Comparison of ENCODE assay signal across 29 cellular contexts in genomic region chr9:20988916-20989315, GRCh38. TPM values are rescaled to one million over a fixed set of nuclear protein-coding genes. Genes with fewer than 3 reads are reported as not detected.
DNase-seq lines count a peak whose midpoint lies in the region; ATAC-seq and TF ChIP-seq lines count a peak whose summit lies in the region.
"Had no signal": no experiment of that assay in that cellular context is flagged by ENCODE, and none has a peak within 500 bp of the region (broad histone marks: within the 10 kb centered on the region; RNA-seq: fewer than 3 reads in every experiment).

No MANE protein-coding gene starts in this region.

- no peak overlapping the region for H3K4me3 Mint-ChIP-seq in MCF 10A (ENCODE audit: unreplicated experiment)
- H3K4me3 Mint-ChIP-seq in activated CD8-positive, alpha-beta memory T cell treated with anti-CD3 and anti-CD28 coated beads, Interleukin-2, amount 10 ng/mL, durations not matched to agents 7 days and 5 days, result no peak overlapping the region
- H3K4me3 Mint-ChIP-seq: activated naive CD4-positive, alpha-beta T cell treated with anti-CD3 and anti-CD28 coated beads for 36 hours; CD8-positive, alpha-beta T cell; mesothelial cell of epicardium; WTC11 had no signal

- no peak for ATAC-seq in GM18873 (IDR thresholded peaks at IDR 0.05; ENCODE audit: low FRiP score, unreplicated experiment)
- no peak for ATAC-seq in activated CD8-positive, alpha-beta memory T cell treated with anti-CD3 and anti-CD28 coated beads, Interleukin-2, amount 10 ng/mL, durations not matched to agents 7 days and 5 days
- ATAC-seq: CD8-positive, alpha-beta T cell; gastroesophageal sphincter; WTC11 had no signal

- H3K4me2 ChIP-seq in mammary epithelial cell (ENCODE audit: insufficient read depth, low read depth, low read length), result no peak overlapping the region

- H3K27me3 Mint-ChIP-seq in MCF 10A (ENCODE audit: insufficient read depth, unreplicated experiment), result no peaks in the 10 kb centered on the region
- no peaks in the 10 kb centered on the region for H3K27me3 Mint-ChIP-seq in activated CD8-positive, alpha-beta memory T cell treated with anti-CD3 and anti-CD28 coated beads, Interleukin-2, amount 10 ng/mL, durations not matched to agents 7 days and 5 days

- H3K9ac ChIP-seq in mammary epithelial cell (ENCODE audit: insufficient read depth, low read length) (no peak overlapping the region), adipocyte (ENCODE audit: low read length) (no peak overlapping the region)

- H3K36me3 Mint-ChIP-seq in MCF 10A (ENCODE audit: insufficient read depth, unreplicated experiment), result peaks cover 12% of the 10 kb centered on the region
- H3K36me3 Mint-ChIP-seq in activated CD8-positive, alpha-beta memory T cell treated with anti-CD3 and anti-CD28 coated beads, Interleukin-2, amount 10 ng/mL, durations not matched to agents 7 days and 5 days, result peaks cover 25% of the 10 kb centered on the region

- dilution Hi-C loops in mammary epithelial cell (cut with HindIII; ENCODE audit: low sequenced_read_pairs), result no loop called here

- POLR2A ChIA-PET in MCF 10A (lab: Yijun Ruan, JAX), result interaction anchor here (1.2 kb wide), 1 partner anchor 107 kb away, joined by 5 read pairs; no protein-coding TSS in a partner anchor

- BruUV-seq in MCF 10A (replicated peaks; lab: Mats Ljungman, UMichigan), result no TSS peak
- no TSS peak for BruUV-seq in mammary epithelial cell (replicated peaks; lab: Mats Ljungman, UMichigan)

- in situ Hi-C loops in mammary epithelial cell (cut with MboI; ENCODE audit: low sequenced_read_pairs in 2 of 2), result no loop called here

- no peaks in the 10 kb centered on the region for H4K20me1 ChIP-seq in mammary epithelial cell (ENCODE audit: insufficient read depth, low read length)

- intact Hi-C loops in MCF 10A (cut with micrococcal nuclease) (loop anchor here (10.0 kb wide), 1 partner anchor 86 kb away; the partner anchor contains the start of gene IFNB1), mammary epithelial cell (cut with micrococcal nuclease) (no loop called here)

- H3K4me1 ChIP-seq in mammary epithelial cell (ENCODE audit: insufficient read depth, low read length) (no peaks in the 10 kb centered on the region), adipocyte (ENCODE audit: control insufficient read depth, insufficient read depth, low read length) (peaks cover 9% of the 10 kb centered on the region)
- H3K4me1 ChIP-seq: colonic mucosa, SJSA1 had no signal

- H3K4me1 Mint-ChIP-seq in MCF 10A (ENCODE audit: insufficient read depth, unreplicated experiment), result no peaks in the 10 kb centered on the region
- no peaks in the 10 kb centered on the region for H3K4me1 Mint-ChIP-seq in activated CD8-positive, alpha-beta memory T cell treated with anti-CD3 and anti-CD28 coated beads, Interleukin-2, amount 10 ng/mL, durations not matched to agents 7 days and 5 days
- H3K4me1 Mint-ChIP-seq: mesothelial cell of epicardium had no signal

- WGBS in mammary epithelial cell (ENCODE audit: low coverage, missing lambda C conversion rate), result 50% methylated on average over 3 of the region's 3 CpGs

- no peaks in the 10 kb centered on the region for H3K9me3 Mint-ChIP-seq in MCF 10A (ENCODE audit: unreplicated experiment)
- no peaks in the 10 kb centered on the region for H3K9me3 Mint-ChIP-seq in activated CD8-positive, alpha-beta memory T cell treated with anti-CD3 and anti-CD28 coated beads, Interleukin-2, amount 10 ng/mL, durations not matched to agents 7 days and 5 days (ENCODE audit: low read depth)
- H3K9me3 Mint-ChIP-seq: activated naive CD4-positive, alpha-beta T cell treated with anti-CD3 and anti-CD28 coated beads for 36 hours; CD8-positive, alpha-beta T cell; mesothelial cell of epicardium; WTC11 had no signal

- DNase-seq in MCF 10A (ENCODE audit: unreplicated experiment) (peak; percentile 25), mammary epithelial cell (no peak), adipocyte (ENCODE audit: low read depth) (peak; percentile 59), fibroblast of pulmonary artery (ENCODE audit: low read depth) (peak; percentile 46), NCI-H1105 treated with DMSO at 0.1 percent for 48 hours (lab: John Stamatoyannopoulos, UW) (no peak)
- no peak for DNase-seq in activated CD8-positive, alpha-beta memory T cell treated with anti-CD3 and anti-CD28 coated beads, Interleukin-2, amount 10 ng/mL, durations not matched to agents 7 days and 5 days
- DNase-seq in stimulated activated CD4-positive, alpha-beta T cell treated with anti-CD3 and anti-CD28 coated beads, Interleukin-12 subunit alpha, Interleukin-12 subunit beta, amount 100 ng/mL, for 4 hours, result no peak
- DNase-seq: ACHN; activated CD4-positive, alpha-beta T cell treated with anti-CD3 and anti-CD28 coated beads, Interleukin-2, amount 50 U/mL, for 48 hours; activated naive CD4-positive, alpha-beta T cell treated with anti-CD3 and anti-CD28 coated beads for 36 hours; activated T-cell treated with anti-CD3 and anti-CD28 coated beads, Interleukin-2, amount 50 U/mL, for 1 hour; aorta; CD8-positive, alpha-beta T cell; colonic mucosa; DND-41; Karpas-422; left cardiac atrium; NCI-H2171; NCI-H69; OCI-M1; spleen; stimulated activated CD8-positive, alpha-beta memory T cell treated with anti-CD3 and anti-CD28 coated beads, Interleukin-4, amount 100 ng/mL, for 48 hours had no signal

- H3K27ac Mint-ChIP-seq in MCF 10A (ENCODE audit: low read depth, unreplicated experiment), result peak overlapping the region; percentile 23
- no peak overlapping the region for H3K27ac Mint-ChIP-seq in activated CD8-positive, alpha-beta memory T cell treated with anti-CD3 and anti-CD28 coated beads, Interleukin-2, amount 10 ng/mL, durations not matched to agents 7 days and 5 days
- H3K27ac Mint-ChIP-seq: activated naive CD4-positive, alpha-beta T cell treated with anti-CD3 and anti-CD28 coated beads for 36 hours; CD8-positive, alpha-beta T cell; mesothelial cell of epicardium had no signal

- H3K36me3 ChIP-seq in mammary epithelial cell (ENCODE audit: insufficient read depth, low read length) (no peaks in the 10 kb centered on the region), adipocyte (ENCODE audit: control insufficient read depth, insufficient read depth, low read length, severe bottlenecking) (peaks cover 48% of the 10 kb centered on the region)
- H3K36me3 ChIP-seq: colonic mucosa, SJSA1 had no signal

- TF ChIP-seq CTCF in MCF 10A (IDR thresholded peaks at IDR 0.05; ENCODE audit: unreplicated experiment), result no peak
- TF ChIP-seq CTCF in mammary epithelial cell (conservative IDR thresholded peaks at IDR 0.05 in 1 of 2, IDR thresholded peaks at IDR 0.05 in 1 of 2; ENCODE audit: extremely low read depth in 1 of 2, insufficient read depth in 1 of 2, low read depth in 1 of 2, low read length in 2 of 2), result no peak
- no peak for TF ChIP-seq CTCF in fibroblast of pulmonary artery (IDR thresholded peaks at IDR 0.05; ENCODE audit: low read length, missing control alignments)

- H2AFZ ChIP-seq in mammary epithelial cell (ENCODE audit: low read depth, low read length), result no peak overlapping the region

- H3K27ac ChIP-seq in mammary epithelial cell (ENCODE audit: insufficient read depth, low read depth, low read length), result no peak overlapping the region
- H3K27ac ChIP-seq: colonic mucosa, gastroesophageal sphincter, SJSA1 had no signal

- H3K9me3 ChIP-seq in mammary epithelial cell (replicated peaks; ENCODE audit: insufficient read depth, low read length), result no peaks in the 10 kb centered on the region
- H3K9me3 ChIP-seq in adipocyte (ENCODE audit: control insufficient read depth, low read length), result no peaks in the 10 kb centered on the region
- H3K9me3 ChIP-seq: colonic mucosa, gastroesophageal sphincter, SJSA1, spleen had no signal

- H3K79me2 ChIP-seq in mammary epithelial cell (ENCODE audit: insufficient read depth, low read length), result no peaks in the 10 kb centered on the region

- H3K4me3 ChIP-seq in mammary epithelial cell (replicated peaks in 1 of 3; ENCODE audit: insufficient read depth in 1 of 3, low read depth in 2 of 3, low read length in 3 of 3) (no peak overlapping the region), adipocyte (ENCODE audit: low read length) (no peak overlapping the region), fibroblast of pulmonary artery (replicated peaks; ENCODE audit: low read depth, low read length) (no peak overlapping the region)
- H3K4me3 ChIP-seq: colonic mucosa, gastroesophageal sphincter, SJSA1, spleen had no signal

- CTCF ChIA-PET in MCF 10A (lab: Yijun Ruan, JAX) (no interaction called here), mammary epithelial cell (lab: Charles Lee; ENCODE audit: low non-redundant PET) (no interaction called here)
- CTCF ChIA-PET in activated CD8-positive, alpha-beta memory T cell treated with anti-CD3 and anti-CD28 coated beads, Interleukin-2, amount 10 ng/mL, durations not matched to agents 7 days and 5 days (lab: Charles Lee), result no interaction called here

- H3K27me3 ChIP-seq in mammary epithelial cell (ENCODE audit: insufficient read depth, low read length) (no peaks in the 10 kb centered on the region), adipocyte (replicated peaks; ENCODE audit: control insufficient read depth, insufficient read depth, low read length) (no peaks in the 10 kb centered on the region)
- H3K27me3 ChIP-seq: colonic mucosa, gastroesophageal sphincter, SJSA1, spleen had no signal

RNA-seq across cellular contexts. Expression of gene HACD4, which starts 42.5 kb away (rescaled TPM):
- total RNA-seq in MCF 10A (2022), result not detected in 2 replicates
- total RNA-seq in mammary epithelial cell, result under 1 TPM; 0.14 to 0.67 TPM
- polyA plus RNA-seq in mammary epithelial cell, result 0.08 TPM
- 0.10 TPM for polyA minus RNA-seq in mammary epithelial cell
- total RNA-seq in activated CD8-positive, alpha-beta memory T cell treated with anti-CD3 and anti-CD28 coated beads, Interleukin-2, amount 10 ng/mL, durations not matched to agents 7 days and 5 days, result 10 to 100 TPM; 10.1 to 12.9 TPM
- total RNA-seq: HT1080 had no signal
- polyA plus RNA-seq: neural cell had no signal

Comparison
In these comparisons a context has a peak if more than half of its experiments do, and no peak if none do; other contexts are left out.
1. DNase-seq: peak in MCF 10A (single experiment), adipocyte (single experiment) and fibroblast of pulmonary artery (single experiment); none in mammary epithelial cell (single experiment), NCI-H1105 treated with DMSO at 0.1 percent for 48 hours (single experiment), activated CD8-positive, alpha-beta memory T cell treated with anti-CD3 and anti-CD28 coated beads, Interleukin-2, amount 10 ng/mL, durations not matched to agents 7 days and 5 days (single experiment) and stimulated activated CD4-positive, alpha-beta T cell treated with anti-CD3 and anti-CD28 coated beads, Interleukin-12 subunit alpha, Interleukin-12 subunit beta, amount 100 ng/mL, for 4 hours (single experiment).
2. RNA of gene HACD4, which starts 42.5 kb away (total RNA-seq): 10.1 to 12.9 TPM in activated CD8-positive, alpha-beta memory T cell treated with anti-CD3 and anti-CD28 coated beads, Interleukin-2, amount 10 ng/mL, durations not matched to agents 7 days and 5 days; 0.14 to 0.67 TPM in mammary epithelial cell and not detected in MCF 10A; every median in the first group is over 4 times any median in the second.